8 cellular contexts compared by ENCODE assay signal in the genomic region with DNA sequence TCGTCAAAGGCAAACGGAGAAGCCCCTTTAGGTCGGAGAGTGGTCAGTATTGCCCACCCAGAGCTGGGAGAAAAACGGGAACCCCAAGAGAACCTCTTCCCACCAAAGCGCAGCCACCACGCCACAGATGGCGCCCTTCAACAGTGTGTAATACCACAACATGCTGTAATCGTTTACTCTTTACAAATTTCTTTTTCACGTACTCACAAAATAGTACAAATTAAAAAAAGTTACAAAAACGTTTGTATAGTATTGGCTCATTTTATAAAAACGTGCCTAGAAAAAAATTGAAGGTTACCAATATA. TPM values are rescaled to one million over a fixed set of nuclear protein-coding genes. Genes with fewer than 3 reads are reported as not detected.
DNase-seq lines count a peak whose midpoint lies in the region; TF ChIP-seq lines count a peak whose summit lies in the region.

No MANE protein-coding gene starts in this region.

- H3K9me3 ChIP-seq in Peyer's patch (no peaks in the 10 kb centered on the region), colonic mucosa (no peaks in the 10 kb centered on the region)

- peak overlapping the region; percentile 75 to 100 (median 97) for H3K4me3 ChIP-seq in Peyer's patch
- peak overlapping the region; percentile 94 for H3K4me3 ChIP-seq in colonic mucosa

- peak overlapping the region; percentile 97 to 100 for H3K9ac ChIP-seq in colonic mucosa (ENCODE audit: low read depth in 2 of 2, low read length in 2 of 2)

- H3K36me3 ChIP-seq in Peyer's patch (no peaks in the 10 kb centered on the region), colonic mucosa (no peaks in the 10 kb centered on the region)

- H3K4me1 ChIP-seq in Peyer's patch: peaks cover 0 to 28% (median 11%) of the 10 kb centered on the region in 4 donors
- no peaks in the 10 kb centered on the region for H3K4me1 ChIP-seq in colonic mucosa

- H3K9me3 Mint-ChIP-seq in HFFc6: no peaks in the 10 kb centered on the region

- peaks cover 2% of the 10 kb centered on the region; the same call in 1 of the 2 replicates for H3K27me3 Mint-ChIP-seq in HFFc6 (ENCODE audit: insufficient read depth)

- DNase-seq in NCI-H2081 (lab: John Stamatoyannopoulos, UW) (peak; percentile 42 to 63), NCI-H2081 treated with DMSO at 0.1 percent for 48 hours (lab: John Stamatoyannopoulos, UW) (no peak), HFFc6 (no peak), Peyer's patch (peak in 2 of 3 donors; percentile 73 to 86), colonic mucosa (peak; percentile 74), medulla oblongata (ENCODE audit: extremely low spot score) (peak; percentile 90), epidermal melanocyte (ENCODE audit: insufficient read length, low spot score) (no peak)

- H3K27ac ChIP-seq in Peyer's patch (peak overlapping the region; percentile 96 to 100 (median 100)), colonic mucosa (peak overlapping the region; percentile 100), temporal lobe (ENCODE audit: low read depth, low read length) (peak overlapping the region; percentile 95)

- peak overlapping the region; percentile 95 for H3K27ac Mint-ChIP-seq in HFFc6

- no peak for TF ChIP-seq POLR2A in Peyer's patch (IDR thresholded peaks at IDR 0.05)

- no peaks in the 10 kb centered on the region for H3K27me3 ChIP-seq in Peyer's patch
- H3K27me3 ChIP-seq in colonic mucosa: no peaks in the 10 kb centered on the region

- peaks cover 21% of the 10 kb centered on the region for H3K36me3 Mint-ChIP-seq in HFFc6 (ENCODE audit: low read depth)

- TF ChIP-seq CTCF in HFFc6 (IDR thresholded peaks at IDR 0.05): peak; percentile 65
- peak in 4 of 6 experiments; percentile 9 to 32 (median 18) for TF ChIP-seq CTCF in Peyer's patch (IDR thresholded peaks at IDR 0.05)
- TF ChIP-seq CTCF in colonic mucosa (IDR thresholded peaks at IDR 0.05): no peak

- intact Hi-C loops in colonic mucosa (cut with DNase I): no loop called here

- H3K4me1 Mint-ChIP-seq in HFFc6 (ENCODE audit: low read depth): peaks cover 44% of the 10 kb centered on the region

- peak overlapping the region; percentile 91 for H3K4me3 Mint-ChIP-seq in HFFc6

RNA-seq across cellular contexts. Expression of gene NFE2L2, which starts 0.8 kb away (rescaled TPM):
- 10 to 100 TPM; 59.0 to 76.5 (median 67.8) TPM for total RNA-seq in HFFc6 (2021; fragmentation: NEBNext Ultra II Directional; extraction: Animal tissue kit (Norgen Biotek cat#: 25700))
- 100 to 1,000 TPM in 2 of 4 donors, 10 to 100 TPM in 2; 85.3 to 162 (median 108) TPM for total RNA-seq in Peyer's patch
- 10 to 100 TPM; 81.5 to 87.6 TPM for total RNA-seq in colonic mucosa
- 14.0 TPM for total RNA-seq in temporal lobe

RNA-seq across cellular contexts. Expression of gene HNRNPA3, which starts 52.7 kb away (rescaled TPM):
- total RNA-seq in HFFc6 (2021; fragmentation: NEBNext Ultra II Directional; extraction: Animal tissue kit (Norgen Biotek cat#: 25700)): 100 to 1,000 TPM; 165 to 253 (median 205) TPM
- total RNA-seq in Peyer's patch (100 to 1,000 TPM in 1 of 4 donors, 10 to 100 TPM in 3; 40.8 to 112 (median 60.5) TPM), colonic mucosa (100 to 1,000 TPM; 147 to 278 TPM), temporal lobe (128 TPM)

Comparison
In these comparisons a context has a peak if more than half of its experiments do, and no peak if none do; other contexts are left out.
1. DNase-seq: peak in NCI-H2081 (2 of 2), Peyer's patch (2 of 3), colonic mucosa (single experiment) and medulla oblongata (single experiment); none in NCI-H2081 treated with DMSO at 0.1 percent for 48 hours (single experiment), HFFc6 (single experiment) and epidermal melanocyte (single experiment).
2. Peak in every context shown above with its lines, with median percentiles within 50 percentile points of each other: H3K27ac ChIP-seq.